14 cellular contexts compared by ENCODE assay signal in genomic region chr5:8844206-8844605, GRCh38.
A peak's percentile ranks its signal among the peaks of the same experiment; 100 is the strongest.
DNase-seq lines count a peak whose midpoint lies in the region; FAIRE-seq and TF ChIP-seq lines count a peak whose summit lies in the region.
"Had no signal": no experiment of that assay in that cellular context is flagged by ENCODE, and none has a peak within 500 bp of the region (broad histone marks: within the 10 kb centered on the region; RNA-seq: fewer than 3 reads in every experiment).

No MANE protein-coding gene starts in this region.

- H3K4me2 ChIP-seq in neural progenitor cell, result no peak overlapping the region

- no peak overlapping the region for H2AFZ ChIP-seq in neural progenitor cell (replicated peaks)

- H3K27me3 ChIP-seq in neural progenitor cell, result no peaks in the 10 kb centered on the region

- no peak for FAIRE-seq in frontal cortex (lab: Jason Lieb, UNC)
- FAIRE-seq: endometrium had no signal

- H3K27ac ChIP-seq in neural progenitor cell, result no peak overlapping the region

- no peaks in the 10 kb centered on the region for H3K79me2 ChIP-seq in neural progenitor cell (ENCODE audit: low read depth)

- peaks cover 26% of the 10 kb centered on the region for H3K4me1 ChIP-seq in neural progenitor cell

- H3K9me3 Mint-ChIP-seq in neural progenitor cell, result peaks cover 28% of the 10 kb centered on the region
- H3K9me3 Mint-ChIP-seq in activated T-cell treated with anti-CD3 and anti-CD28 coated beads, Interleukin-2, amount 50 U/mL, for 24 hours, result peaks cover 14% of the 10 kb centered on the region

- TF ChIP-seq CTCF in AG10803 (conservative IDR thresholded peaks at IDR 0.05; ENCODE audit: low read length) (0 out of 2 replicates have a peak, but pooled peaks have one; percentile 7), neural progenitor cell (IDR thresholded peaks at IDR 0.05) (no peak)

- H4K20me1 ChIP-seq in neural progenitor cell (ENCODE audit: low read depth), result no peaks in the 10 kb centered on the region

- peaks cover 34% of the 10 kb centered on the region for H3K4me1 Mint-ChIP-seq in neural progenitor cell
- no peaks in the 10 kb centered on the region for H3K4me1 Mint-ChIP-seq in activated T-cell treated with anti-CD3 and anti-CD28 coated beads, Interleukin-2, amount 50 U/mL, for 24 hours (ENCODE audit: low read depth)
- H3K4me1 Mint-ChIP-seq: natural killer cell; stimulated activated naive CD8-positive, alpha-beta T cell treated with anti-CD3 and anti-CD28 coated beads, Interleukin-15, amount 100 ng/mL, for 72 hours had no signal

- DNase-seq in AG10803 (ENCODE audit: low read depth) (no peak), SK-MEL-5 (ENCODE audit: low read depth, low spot score) (peak; percentile 91), fibroblast of gingiva (ENCODE audit: low read depth) (peak; percentile 88), neural progenitor cell (ENCODE audit: low spot score) (no peak), NCI-H1048 (lab: John Stamatoyannopoulos, UW) (no peak), frontal cortex (ENCODE audit: low spot score in 2 of 2) (no peak)
- DNase-seq in activated naive CD4-positive, alpha-beta T cell treated with anti-CD3 and anti-CD28 coated beads, Interleukin-2, amount 50 U/mL, for 16 hours, result no peak
- no peak for DNase-seq in activated T-cell treated with anti-CD3 and anti-CD28 coated beads, Interleukin-2, amount 50 U/mL, for 24 hours
- DNase-seq: activated CD4-positive, CD25-positive, alpha-beta regulatory T cell; natural killer cell; stimulated activated naive CD8-positive, alpha-beta T cell treated with anti-CD3 and anti-CD28 coated beads, Interleukin-15, amount 100 ng/mL, for 72 hours had no signal

- H3K9me3 ChIP-seq in neural progenitor cell (ENCODE audit: low read depth), result no peaks in the 10 kb centered on the region

- no peaks in the 10 kb centered on the region for H3K36me3 ChIP-seq in neural progenitor cell

- no peaks in the 10 kb centered on the region for H3F3A ChIP-seq in neural progenitor cell (ENCODE audit: low read depth)

- in situ Hi-C loops in SK-MEL-5 (cut with HindIII; ENCODE audit: low pct_unique_long_range_greater_than_20kb, low sequenced_read_pairs), result no loop called here

- peak overlapping the region; percentile 1 for H3K4me3 Mint-ChIP-seq in neural progenitor cell
- H3K4me3 Mint-ChIP-seq in activated T-cell treated with anti-CD3 and anti-CD28 coated beads, Interleukin-2, amount 50 U/mL, for 24 hours, result no peak overlapping the region
- H3K4me3 Mint-ChIP-seq: natural killer cell; stimulated activated naive CD8-positive, alpha-beta T cell treated with anti-CD3 and anti-CD28 coated beads, Interleukin-15, amount 100 ng/mL, for 72 hours; T-helper 2 cell treated with Interferon-gamma antibody and Interleukin-4, amounts not matched to agents 5 μg/mL and 100 μg/mL, for 36 hours had no signal

- H3K36me3 Mint-ChIP-seq in neural progenitor cell, result peaks cover 5% of the 10 kb centered on the region
- H3K36me3 Mint-ChIP-seq in activated T-cell treated with anti-CD3 and anti-CD28 coated beads, Interleukin-2, amount 50 U/mL, for 24 hours (ENCODE audit: low read depth), result no peaks in the 10 kb centered on the region

- no peak overlapping the region for H3K9ac ChIP-seq in neural progenitor cell

- H3K4me3 ChIP-seq in AG10803 (ENCODE audit: low read length) (no peak overlapping the region), neural progenitor cell (no peak overlapping the region)
- H3K4me3 ChIP-seq: lung had no signal

- peak overlapping the region; percentile 70 for H3K27ac Mint-ChIP-seq in neural progenitor cell
- H3K27ac Mint-ChIP-seq in activated T-cell treated with anti-CD3 and anti-CD28 coated beads, Interleukin-2, amount 50 U/mL, for 24 hours, result no peak overlapping the region
- H3K27ac Mint-ChIP-seq: natural killer cell; stimulated activated naive CD8-positive, alpha-beta T cell treated with anti-CD3 and anti-CD28 coated beads, Interleukin-15, amount 100 ng/mL, for 72 hours; T-helper 2 cell treated with Interferon-gamma antibody and Interleukin-4, amounts not matched to agents 5 μg/mL and 100 μg/mL, for 36 hours had no signal

- H3K27me3 Mint-ChIP-seq in neural progenitor cell (ENCODE audit: insufficient read depth, low read depth), result peaks cover 19% of the 10 kb centered on the region
- no peaks in the 10 kb centered on the region for H3K27me3 Mint-ChIP-seq in activated T-cell treated with anti-CD3 and anti-CD28 coated beads, Interleukin-2, amount 50 U/mL, for 24 hours
- H3K27me3 Mint-ChIP-seq: stimulated activated naive CD8-positive, alpha-beta T cell treated with anti-CD3 and anti-CD28 coated beads, Interleukin-15, amount 100 ng/mL, for 72 hours had no signal

Comparison
In these comparisons a context has a peak if more than half of its experiments do, and no peak if none do; other contexts are left out.
1. DNase-seq: peak in SK-MEL-5 (single experiment) and fibroblast of gingiva (single experiment); none in AG10803 (single experiment), neural progenitor cell (single experiment), NCI-H1048 (single experiment), activated naive CD4-positive, alpha-beta T cell treated with anti-CD3 and anti-CD28 coated beads, Interleukin-2, amount 50 U/mL, for 16 hours (single experiment), activated T-cell treated with anti-CD3 and anti-CD28 coated beads, Interleukin-2, amount 50 U/mL, for 24 hours (single experiment) and frontal cortex (0 of 2).